Comparison of ENCODE assay signal across 17 cellular contexts in genomic region chr17:3805581-3805980, GRCh38.
"Had no signal": no experiment of that assay in that cellular context is flagged by ENCODE, and none has a peak within 500 bp of the region (broad histone marks: within the 10 kb centered on the region; RNA-seq: fewer than 3 reads in every experiment).

No MANE protein-coding gene starts in this region.

- H3K9me3 Mint-ChIP-seq: activated naive CD4-positive, alpha-beta T cell treated with anti-CD3 and anti-CD28 coated beads for 36 hours; natural killer cell treated with Interleukin-12 subunit alpha and Interleukin-12 subunit beta and Interleukin-15 and Interleukin-18, amount 100 ng/mL, for 72 hours; T-helper 2 cell treated with Interferon-gamma antibody and Interleukin-4, amounts not matched to agents 5 μg/mL and 100 μg/mL, for 36 hours had no signal

- ATAC-seq: foreskin keratinocyte; natural killer cell treated with Interleukin-12 subunit alpha and Interleukin-12 subunit beta and Interleukin-15 and Interleukin-18, amount 100 ng/mL, for 72 hours; pancreas; right cardiac atrium had no signal

- DNase-seq: activated CD4-positive, alpha-beta T cell treated with anti-CD3 and anti-CD28 coated beads for 1 hour; activated CD4-positive, alpha-beta T cell treated with anti-CD3 and anti-CD28 coated beads, Interleukin-2, amount 50 U/mL, for 4 hours; activated effector memory CD4-positive, alpha-beta T cell treated with Interleukin-2 at 50 U/mL for 16 hours; activated naive CD4-positive, alpha-beta T cell treated with anti-CD3 and anti-CD28 coated beads for 36 hours; effector memory CD4-positive, alpha-beta T cell; foreskin keratinocyte; left ventricle myocardium inferior; pancreas; right cardiac atrium; stimulated activated CD4-positive, alpha-beta T cell treated with anti-CD3 and anti-CD28 coated beads, Interleukin-1b, Interleukin-23, amount 100 ng/mL, for 48 hours; stomach had no signal

- FAIRE-seq: pancreas had no signal

- H3K27me3 ChIP-seq: foreskin keratinocyte, neutrophil, pancreas, stomach, suprapubic skin, tibial nerve had no signal

- H3K27me3 Mint-ChIP-seq: natural killer cell treated with Interleukin-12 subunit alpha and Interleukin-12 subunit beta and Interleukin-15 and Interleukin-18, amount 100 ng/mL, for 72 hours had no signal

- H3K27ac Mint-ChIP-seq: activated naive CD4-positive, alpha-beta T cell treated with anti-CD3 and anti-CD28 coated beads for 36 hours; natural killer cell treated with Interleukin-12 subunit alpha and Interleukin-12 subunit beta and Interleukin-15 and Interleukin-18, amount 100 ng/mL, for 72 hours; T-helper 2 cell treated with Interferon-gamma antibody and Interleukin-4, amounts not matched to agents 5 μg/mL and 100 μg/mL, for 36 hours had no signal

- H3K9me3 ChIP-seq: left ventricle myocardium inferior, neutrophil, pancreas, stomach, suprapubic skin, tibial nerve had no signal

- H3K4me3 ChIP-seq: left ventricle myocardium inferior, pancreas, stomach, suprapubic skin, tibial nerve had no signal

- H3K4me1 ChIP-seq: left ventricle myocardium inferior, pancreas, tibial nerve had no signal

- H3K4me3 Mint-ChIP-seq: activated naive CD4-positive, alpha-beta T cell treated with anti-CD3 and anti-CD28 coated beads for 36 hours; natural killer cell treated with Interleukin-12 subunit alpha and Interleukin-12 subunit beta and Interleukin-15 and Interleukin-18, amount 100 ng/mL, for 72 hours; T-helper 2 cell treated with Interferon-gamma antibody and Interleukin-4, amounts not matched to agents 5 μg/mL and 100 μg/mL, for 36 hours had no signal

- H3K27ac ChIP-seq: foreskin keratinocyte, left ventricle myocardium inferior, pancreas, suprapubic skin, tibial nerve, VCaP had no signal
